8 cellular contexts compared by ENCODE assay signal in genomic region chr13:41960700-41961697, GRCh38. TPM values are rescaled to one million over a fixed set of nuclear protein-coding genes. Genes with fewer than 3 reads are reported as not detected.
DNase-seq lines count a peak whose midpoint lies in the region; ATAC-seq lines count a peak whose summit lies in the region.

VWA8 (minus strand) TSS chr13:41961109; CDS start chr13:41961015, 94 bp downstream.

- intact Hi-C loops in activated naive CD4-positive, alpha-beta T cell treated with anti-CD3 and anti-CD28 coated beads for 36 hours (cut with micrococcal nuclease): loop anchor here (2.0 to 5.0 kb wide), 5 partner anchors 80 to 899 kb away; partner anchors contain the start of genes AKAP11, NAA16, RGCC and WBP4

- peaks cover 2% of the 10 kb centered on the region for H3K36me3 Mint-ChIP-seq in activated naive CD4-positive, alpha-beta T cell treated with anti-CD3 and anti-CD28 coated beads for 36 hours (ENCODE audit: low read depth)

- CTCF ChIA-PET in activated naive CD4-positive, alpha-beta T cell treated with anti-CD3 and anti-CD28 coated beads for 36 hours (lab: Charles Lee): interaction anchor here (0.8 to 1.6 kb wide), 7 partner anchors 11 to 95 kb away, joined by 3 to 6 read pairs (median 3); partner anchors contain the start of gene DGKH

- DNase-seq in EH (ENCODE audit: low read depth) (peak; percentile 80), Kasumi-1 (lab: John Stamatoyannopoulos, UW) (peak; percentile 65 to 70), SK-MEL-5 (ENCODE audit: low read depth, low spot score) (peak; percentile 72), globus pallidus (ENCODE audit: low spot score) (peak; percentile 53), nucleus accumbens (lab: John Stamatoyannopoulos, UW) (peak in 53 of 56 donors; percentile 9 to 79 (median 59)), superior temporal gyrus (ENCODE audit: extremely low spot score) (peak; percentile 70)
- DNase-seq in activated naive CD4-positive, alpha-beta T cell treated with anti-CD3 and anti-CD28 coated beads for 36 hours: peak; percentile 84

- no peaks in the 10 kb centered on the region for H3K27me3 Mint-ChIP-seq in activated naive CD4-positive, alpha-beta T cell treated with anti-CD3 and anti-CD28 coated beads for 36 hours (ENCODE audit: low read depth)

- in situ Hi-C loops in SK-MEL-5 (cut with HindIII; ENCODE audit: low pct_unique_long_range_greater_than_20kb, low sequenced_read_pairs): no loop called here

- peak within 1 kb of the TSS; percentile 92 for H3K27ac Mint-ChIP-seq in activated naive CD4-positive, alpha-beta T cell treated with anti-CD3 and anti-CD28 coated beads for 36 hours

- no peaks in the 10 kb centered on the region for H3K9me3 Mint-ChIP-seq in activated naive CD4-positive, alpha-beta T cell treated with anti-CD3 and anti-CD28 coated beads for 36 hours

- peak within 1 kb of the TSS; percentile 95 for H3K4me3 Mint-ChIP-seq in activated naive CD4-positive, alpha-beta T cell treated with anti-CD3 and anti-CD28 coated beads for 36 hours

- peaks cover 52% of the 10 kb centered on the region for H3K4me1 Mint-ChIP-seq in activated naive CD4-positive, alpha-beta T cell treated with anti-CD3 and anti-CD28 coated beads for 36 hours (ENCODE audit: low read depth)

- peak; percentile 81 for ATAC-seq in GM21786 (IDR thresholded peaks at IDR 0.05; ENCODE audit: unreplicated experiment)

RNA-seq across cellular contexts. Expression of gene VWA8, which starts in this region (rescaled TPM):
- 19.9 and 20.3 TPM in 2 replicates for total RNA-seq in SK-MEL-5 (2014; rRNA removed; shearing (Covaris generic))
- polyA plus RNA-seq in SK-MEL-5 (2015; cell fraction: cytosol; rRNA removed): 11.3 and 21.1 TPM in 2 replicates
- polyA plus RNA-seq in SK-MEL-5 (2015; cell fraction: nucleus; rRNA removed): 20.3 and 21.1 TPM in 2 replicates
- total RNA-seq in activated naive CD4-positive, alpha-beta T cell treated with anti-CD3 and anti-CD28 coated beads for 36 hours: 10 to 100 TPM; 21.2 to 21.5 TPM

Comparison
In these comparisons a context has a peak if more than half of its experiments do, and no peak if none do; other contexts are left out.
1. Peak in every context shown above with its lines: DNase-seq and ATAC-seq.